ENCODE assay signal across 20 cellular contexts in the genomic region with DNA sequence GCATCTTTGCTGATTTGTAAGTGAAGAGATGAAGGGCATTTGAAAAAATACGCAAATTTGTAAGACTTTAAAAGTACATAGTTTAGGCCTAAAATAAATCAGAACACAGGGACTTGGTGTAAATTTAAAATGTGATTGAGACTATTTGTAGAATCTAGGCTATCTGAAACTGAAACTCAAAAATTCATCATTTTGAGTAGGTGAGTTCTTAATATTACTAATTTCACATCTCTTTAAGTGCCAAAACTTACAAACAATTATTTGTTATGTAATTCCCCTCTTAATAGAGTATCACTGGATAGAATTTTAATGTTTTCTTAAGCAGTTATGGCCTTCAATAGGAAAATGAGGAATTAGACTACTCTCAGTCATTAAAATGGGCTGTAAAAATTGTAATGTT. TPM values are rescaled to one million over a fixed set of nuclear protein-coding genes. Genes with fewer than 3 reads are reported as not detected.
DNase-seq lines count a peak whose midpoint lies in the region; ATAC-seq and TF ChIP-seq lines count a peak whose summit lies in the region.
"Had no signal": no experiment of that assay in that cellular context is flagged by ENCODE, and none has a peak within 500 bp of the region (broad histone marks: within the 10 kb centered on the region; RNA-seq: fewer than 3 reads in every experiment).

No MANE protein-coding gene starts in this region.

- H3K27me3 Mint-ChIP-seq in activated CD4-positive, alpha-beta T cell treated with anti-CD3 and anti-CD28 coated beads, Interleukin-2, amount 10 ng/mL, durations not matched to agents 24 days and 14 days, result no peaks in the 10 kb centered on the region
- H3K27me3 Mint-ChIP-seq: brain had no signal

- intact Hi-C loops in Right ventricle myocardium inferior (cut with DNase I), result no loop called here
- intact Hi-C loops in activated CD4-positive, alpha-beta T cell treated with anti-CD3 and anti-CD28 coated beads, Interleukin-2, amount 10 ng/mL, durations not matched to agents 24 days and 14 days (cut with micrococcal nuclease), result no loop called here

- no peaks in the 10 kb centered on the region for H3K9me3 Mint-ChIP-seq in activated CD4-positive, alpha-beta T cell treated with anti-CD3 and anti-CD28 coated beads, Interleukin-2, amount 10 ng/mL, durations not matched to agents 24 days and 14 days
- H3K9me3 Mint-ChIP-seq: brain had no signal

- no peak overlapping the region for H3K27ac Mint-ChIP-seq in activated CD4-positive, alpha-beta T cell treated with anti-CD3 and anti-CD28 coated beads, Interleukin-2, amount 10 ng/mL, durations not matched to agents 24 days and 14 days
- H3K27ac Mint-ChIP-seq: brain had no signal

- peaks cover 24% of the 10 kb centered on the region for H3K36me3 Mint-ChIP-seq in activated CD4-positive, alpha-beta T cell treated with anti-CD3 and anti-CD28 coated beads, Interleukin-2, amount 10 ng/mL, durations not matched to agents 24 days and 14 days (ENCODE audit: low read depth)

- H3K4me1 Mint-ChIP-seq in activated CD4-positive, alpha-beta T cell treated with anti-CD3 and anti-CD28 coated beads, Interleukin-2, amount 10 ng/mL, durations not matched to agents 24 days and 14 days, result peaks cover 6% of the 10 kb centered on the region
- H3K4me1 Mint-ChIP-seq: brain had no signal

- TF ChIP-seq POLR2A in GM18505 (IDR thresholded peaks at IDR 0.05; ENCODE audit: borderline replicate concordance, extremely low read depth, insufficient read depth, insufficient read length), result no peak

- DNase-seq in Right ventricle myocardium inferior (ENCODE audit: missing footprints) (no peak), cerebellar nuclear complex (lab: John Stamatoyannopoulos, UW) (no peak)
- DNase-seq in activated CD4-positive, alpha-beta T cell treated with anti-CD3 and anti-CD28 coated beads, Interleukin-2, amount 10 ng/mL, durations not matched to agents 24 days and 14 days, result no peak
- DNase-seq: activated CD4-positive, CD25-positive, alpha-beta regulatory T cell treated with anti-CD3 and anti-CD28 coated beads, Interleukin-2, amount 50 U/mL, for 72 hours; activated CD8-positive, alpha-beta memory T cell treated with anti-CD3 and anti-CD28 coated beads, Interleukin-2, amount 50 U/mL, for 4 hours; activated naive CD4-positive, alpha-beta T cell treated with anti-CD3 and anti-CD28 coated beads, Interleukin-2, amount 50 U/mL, for 16 hours; H7; NCI-H1105 treated with DMSO at 0.1 percent for 48 hours; right lobe of liver; SIG-M5; stimulated activated CD4-positive, alpha-beta T cell treated with anti-CD3 and anti-CD28 coated beads, Interleukin-4, amount 100 ng/mL, for 1 hour; upper lobe of left lung had no signal

- H3K4me3 Mint-ChIP-seq in activated CD4-positive, alpha-beta T cell treated with anti-CD3 and anti-CD28 coated beads, Interleukin-2, amount 10 ng/mL, durations not matched to agents 24 days and 14 days, result no peak overlapping the region
- H3K4me3 Mint-ChIP-seq: brain had no signal

- ATAC-seq in GM18505 (IDR thresholded peaks at IDR 0.05; ENCODE audit: unreplicated experiment) (peak; percentile 55), GM19455 (IDR thresholded peaks at IDR 0.05; ENCODE audit: unreplicated experiment) (peak; percentile 52), HG02678 (IDR thresholded peaks at IDR 0.05; ENCODE audit: unreplicated experiment) (peak; percentile 51), HG03469 (IDR thresholded peaks at IDR 0.05; ENCODE audit: unreplicated experiment) (peak; percentile 65), HG03457 (IDR thresholded peaks at IDR 0.05; ENCODE audit: unreplicated experiment) (no peak), Right ventricle myocardium inferior (no peak)

RNA-seq across cellular contexts. Expression of a gene that starts 14.0 kb away (rescaled TPM):
- total RNA-seq in Right ventricle myocardium inferior, result 0.19 TPM
- total RNA-seq in activated CD4-positive, alpha-beta T cell treated with anti-CD3 and anti-CD28 coated beads, Interleukin-2, amount 10 ng/mL, durations not matched to agents 24 days and 14 days, result 0.79 and 1.6 TPM in 2 replicates
- total RNA-seq: dermis blood vessel endothelial cell, G401, H7 had no signal

RNA-seq across cellular contexts. Expression of a gene that starts 20.0 kb away (rescaled TPM):
- 19.8 TPM for total RNA-seq in Right ventricle myocardium inferior
- 13.2 and 13.6 TPM in 2 replicates for total RNA-seq in activated CD4-positive, alpha-beta T cell treated with anti-CD3 and anti-CD28 coated beads, Interleukin-2, amount 10 ng/mL, durations not matched to agents 24 days and 14 days

RNA-seq across cellular contexts. Expression of a gene that starts 48.8 kb away (rescaled TPM):
- total RNA-seq in Right ventricle myocardium inferior, result 78.9 TPM
- 3.1 and 3.5 TPM in 2 replicates for total RNA-seq in activated CD4-positive, alpha-beta T cell treated with anti-CD3 and anti-CD28 coated beads, Interleukin-2, amount 10 ng/mL, durations not matched to agents 24 days and 14 days

Comparison
In these comparisons a context has a peak if more than half of its experiments do, and no peak if none do; other contexts are left out.
1. ATAC-seq: peak in GM18505 (single experiment), GM19455 (single experiment), HG02678 (single experiment) and HG03469 (single experiment); none in HG03457 (single experiment) and Right ventricle myocardium inferior (single experiment).
2. RNA of a gene that starts 48.8 kb away (total RNA-seq): 78.9 TPM in Right ventricle myocardium inferior (single experiment); 3.1 to 3.5 TPM in activated CD4-positive, alpha-beta T cell treated with anti-CD3 and anti-CD28 coated beads, Interleukin-2, amount 10 ng/mL, durations not matched to agents 24 days and 14 days; every median in the first group is over 10 times any median in the second.